In genomic region chr6:118083711-118084110, GRCh38 we compare ENCODE assay signal across 32 cellular contexts.
DNase-seq lines count a peak whose midpoint lies in the region; ATAC-seq and TF ChIP-seq lines count a peak whose summit lies in the region.
"Had no signal": no experiment of that assay in that cellular context is flagged by ENCODE, and none has a peak within 500 bp of the region (broad histone marks: within the 10 kb centered on the region; RNA-seq: fewer than 3 reads in every experiment).

No MANE protein-coding gene starts in this region.

- H3K4me1 Mint-ChIP-seq in WTC11: peaks cover 13% of the 10 kb centered on the region
- H3K4me1 Mint-ChIP-seq in activated CD8-positive, alpha-beta T cell treated with anti-CD3 and anti-CD28 coated beads, Interleukin-2, amount 10 ng/mL, durations not matched to agents 7 days and 5 days (ENCODE audit: low read depth): no peaks in the 10 kb centered on the region
- no peaks in the 10 kb centered on the region for H3K4me1 Mint-ChIP-seq in CD8-positive, alpha-beta memory T cell
- H3K4me1 Mint-ChIP-seq: B cell; CD14-positive monocyte; CD4-positive, alpha-beta memory T cell; CD4-positive, CD25-positive, alpha-beta regulatory T cell had no signal

- peak overlapping the region; percentile 43 for H3K27ac Mint-ChIP-seq in WTC11
- H3K27ac Mint-ChIP-seq in activated CD8-positive, alpha-beta T cell treated with anti-CD3 and anti-CD28 coated beads, Interleukin-2, amount 10 ng/mL, durations not matched to agents 7 days and 5 days: no peak overlapping the region
- H3K27ac Mint-ChIP-seq in CD8-positive, alpha-beta memory T cell: no peak overlapping the region
- H3K27ac Mint-ChIP-seq: B cell; CD14-positive monocyte; CD4-positive, alpha-beta memory T cell; CD4-positive, alpha-beta T cell; CD4-positive, CD25-positive, alpha-beta regulatory T cell; CD8-positive, alpha-beta T cell had no signal

- no peaks in the 10 kb centered on the region for H3K27me3 ChIP-seq in HAP-1 (ENCODE audit: low read depth)
- no peaks in the 10 kb centered on the region for H3K27me3 ChIP-seq in CD8-positive, alpha-beta memory T cell (ENCODE audit: insufficient read depth, low read length, poor library complexity, severe bottlenecking)
- H3K27me3 ChIP-seq: BE2C; BLaER1; BLaER1 treated with 17β-estradiol and CSF1 and Interleukin-3, amounts not matched to agents 10 nM and 100 nM had no signal

- POLR2A ChIA-PET in WTC11 (lab: Charles Lee): no interaction called here
- POLR2A ChIA-PET in activated CD8-positive, alpha-beta T cell treated with anti-CD3 and anti-CD28 coated beads, Interleukin-2, amount 10 ng/mL, durations not matched to agents 7 days and 5 days (lab: Charles Lee): no interaction called here
- POLR2A ChIA-PET in CD8-positive, alpha-beta memory T cell (lab: Charles Lee): no interaction called here

- DNase-seq in HAP-1 (ENCODE audit: low spot score in 2 of 2) (peak; percentile 36 to 95), WTC11 (ENCODE audit: low spot score) (no peak), foreskin melanocyte (peak; percentile 31), GM10266 (ENCODE audit: extremely low spot score) (no peak)
- DNase-seq in activated CD8-positive, alpha-beta T cell treated with anti-CD3 and anti-CD28 coated beads, Interleukin-2, amount 10 ng/mL, durations not matched to agents 7 days and 5 days: no peak
- DNase-seq in CD8-positive, alpha-beta memory T cell: no peak
- DNase-seq: 8988T; ACHN; AML-193; BE2C; C1 segment of cervical spinal cord; Caco-2; Calu3; CD4-positive, alpha-beta memory T cell; CD4-positive, alpha-beta T cell; CD4-positive, CD25-positive, alpha-beta regulatory T cell; CD8-positive, alpha-beta T cell; COR-L47; DMS 273 treated with DMSO at 0.1 percent for 48 hours; DMS153; DMS53; DMS79; DMS79 treated with DMSO at 0.1 percent for 48 hours; DND-41; EL had no signal

- H3K27ac ChIP-seq in CD8-positive, alpha-beta memory T cell (ENCODE audit: low read depth, low read length): no peak overlapping the region
- H3K27ac ChIP-seq: 22Rv1; A549; BLaER1; BLaER1 treated with 17β-estradiol and CSF1 and Interleukin-3, amounts not matched to agents 10 nM and 100 nM; C4-2B had no signal

- in situ Hi-C loops in HAP-1 (cut with MboI; ENCODE audit: low sequenced_read_pairs): no loop called here

- CTCF ChIA-PET in WTC11 (lab: Charles Lee): no interaction called here
- CTCF ChIA-PET in activated CD8-positive, alpha-beta T cell treated with anti-CD3 and anti-CD28 coated beads, Interleukin-2, amount 10 ng/mL, durations not matched to agents 7 days and 5 days (lab: Charles Lee): no interaction called here
- CTCF ChIA-PET in CD8-positive, alpha-beta memory T cell (lab: Charles Lee): no interaction called here

- peaks cover 6% of the 10 kb centered on the region for H3K9me3 Mint-ChIP-seq in WTC11
- H3K9me3 Mint-ChIP-seq in activated CD8-positive, alpha-beta T cell treated with anti-CD3 and anti-CD28 coated beads, Interleukin-2, amount 10 ng/mL, durations not matched to agents 7 days and 5 days (ENCODE audit: insufficient read depth): no peaks in the 10 kb centered on the region
- no peaks in the 10 kb centered on the region for H3K9me3 Mint-ChIP-seq in CD8-positive, alpha-beta memory T cell
- H3K9me3 Mint-ChIP-seq: CD4-positive, alpha-beta memory T cell; CD4-positive, alpha-beta T cell; CD8-positive, alpha-beta T cell had no signal

- H3K27me3 Mint-ChIP-seq in WTC11 (ENCODE audit: low read depth): no peaks in the 10 kb centered on the region
- peaks cover 4% of the 10 kb centered on the region for H3K27me3 Mint-ChIP-seq in activated CD8-positive, alpha-beta T cell treated with anti-CD3 and anti-CD28 coated beads, Interleukin-2, amount 10 ng/mL, durations not matched to agents 7 days and 5 days (ENCODE audit: low read depth)
- peaks cover 2 to 7% of the 10 kb centered on the region in 2 donors for H3K27me3 Mint-ChIP-seq in CD8-positive, alpha-beta memory T cell
- H3K27me3 Mint-ChIP-seq: B cell; CD4-positive, CD25-positive, alpha-beta regulatory T cell had no signal

- H3K36me3 Mint-ChIP-seq in WTC11: no peaks in the 10 kb centered on the region
- H3K36me3 Mint-ChIP-seq in activated CD8-positive, alpha-beta T cell treated with anti-CD3 and anti-CD28 coated beads, Interleukin-2, amount 10 ng/mL, durations not matched to agents 7 days and 5 days (ENCODE audit: low read depth): no peaks in the 10 kb centered on the region
- no peaks in the 10 kb centered on the region for H3K36me3 Mint-ChIP-seq in CD8-positive, alpha-beta memory T cell
- H3K36me3 Mint-ChIP-seq: CD14-positive monocyte; CD4-positive, alpha-beta memory T cell; CD4-positive, CD25-positive, alpha-beta regulatory T cell; CD8-positive, alpha-beta T cell had no signal

- peaks cover 17% of the 10 kb centered on the region for H3K4me1 ChIP-seq in HAP-1
- no peaks in the 10 kb centered on the region for H3K4me1 ChIP-seq in CD8-positive, alpha-beta memory T cell (ENCODE audit: insufficient read depth, low read length)
- H3K4me1 ChIP-seq: A549, BE2C, Caco-2 had no signal

- H3K36me3 ChIP-seq in HAP-1 (replicated peaks): no peaks in the 10 kb centered on the region
- H3K36me3 ChIP-seq in CD8-positive, alpha-beta memory T cell (ENCODE audit: insufficient read depth, low read length): no peaks in the 10 kb centered on the region
- H3K36me3 ChIP-seq: BE2C; BLaER1; BLaER1 treated with 17β-estradiol and CSF1 and Interleukin-3, amounts not matched to agents 10 nM and 100 nM had no signal

- TF ChIP-seq CTCF in WTC11 (IDR thresholded peaks at IDR 0.05): no peak
- TF ChIP-seq CTCF in GM10266 (IDR thresholded peaks at IDR 0.05; ENCODE audit: control insufficient read depth, insufficient read depth, low read depth, missing control alignments): no peak

- H3K9me3 ChIP-seq in HAP-1: no peaks in the 10 kb centered on the region
- no peaks in the 10 kb centered on the region for H3K9me3 ChIP-seq in CD8-positive, alpha-beta memory T cell (ENCODE audit: low read length)
- H3K9me3 ChIP-seq: A549; BE2C; BLaER1; BLaER1 treated with 17β-estradiol and CSF1 and Interleukin-3, amounts not matched to agents 10 nM and 100 nM; Caco-2 had no signal

- no peak for ATAC-seq in WTC11
- ATAC-seq in activated CD8-positive, alpha-beta T cell treated with anti-CD3 and anti-CD28 coated beads, Interleukin-2, amount 10 ng/mL, durations not matched to agents 7 days and 5 days: no peak
- ATAC-seq: A549; CD8-positive, alpha-beta T cell had no signal

- H3K4me3 ChIP-seq in HAP-1: no peak overlapping the region
- H3K4me3 ChIP-seq in CD8-positive, alpha-beta memory T cell (ENCODE audit: low read length): no peak overlapping the region
- H3K4me3 ChIP-seq: A549; BLaER1; BLaER1 treated with 17β-estradiol and CSF1 and Interleukin-3, amounts not matched to agents 10 nM and 100 nM had no signal

- no peak overlapping the region for H3K4me3 Mint-ChIP-seq in WTC11
- no peak overlapping the region for H3K4me3 Mint-ChIP-seq in activated CD8-positive, alpha-beta T cell treated with anti-CD3 and anti-CD28 coated beads, Interleukin-2, amount 10 ng/mL, durations not matched to agents 7 days and 5 days
- no peak overlapping the region for H3K4me3 Mint-ChIP-seq in CD8-positive, alpha-beta memory T cell
- H3K4me3 Mint-ChIP-seq: B cell; CD14-positive monocyte; CD4-positive, alpha-beta memory T cell; CD4-positive, alpha-beta T cell; CD4-positive, CD25-positive, alpha-beta regulatory T cell; CD8-positive, alpha-beta T cell had no signal

TF ChIP-seq in WTC11, 78 proteins besides CTCF, POLR2A, EP300 and RAD21:
- TF ChIP-seq PREB (CRISPR knock-in tag; IDR thresholded peaks at IDR 0.05; ENCODE audit: borderline replicate concordance) (no peak), HMGA2 (CRISPR knock-in tag; IDR thresholded peaks at IDR 0.05) (no peak)
TF ChIP-seq in WTC11: peak in this region for 0.

Comparison
In these comparisons a context has a peak if more than half of its experiments do, and no peak if none do; other contexts are left out.
1. DNase-seq: peak in HAP-1 (2 of 2) and foreskin melanocyte (single experiment); none in WTC11 (single experiment), GM10266 (single experiment), activated CD8-positive, alpha-beta T cell treated with anti-CD3 and anti-CD28 coated beads, Interleukin-2, amount 10 ng/mL, durations not matched to agents 7 days and 5 days (single experiment) and CD8-positive, alpha-beta memory T cell (0 of 5).